Comparison of ENCODE assay signal across 18 cellular contexts in the genomic region with DNA sequence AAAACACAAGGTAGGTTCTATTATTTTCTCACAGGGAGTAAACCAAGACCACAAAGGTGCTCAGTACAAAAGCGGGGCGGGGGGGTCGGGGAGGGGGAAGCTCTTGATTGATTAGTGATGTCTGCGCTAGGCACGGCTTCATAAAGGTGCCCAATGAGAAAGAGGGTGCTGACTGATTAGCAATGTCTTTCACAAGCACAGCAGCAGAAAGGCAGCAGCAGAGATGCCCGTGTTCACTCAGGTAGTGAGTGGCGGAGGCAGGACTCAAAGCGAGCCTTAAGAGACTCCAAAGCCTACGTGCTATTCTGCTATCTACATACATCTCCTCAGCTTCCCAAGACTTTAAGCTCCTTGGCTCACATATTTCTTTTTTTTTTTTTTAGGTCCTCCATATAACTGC. TPM values are rescaled to one million over a fixed set of nuclear protein-coding genes. Genes with fewer than 3 reads are reported as not detected.
DNase-seq lines count a peak whose midpoint lies in the region; ATAC-seq and TF ChIP-seq lines count a peak whose summit lies in the region.
"Had no signal": no experiment of that assay in that cellular context is flagged by ENCODE, and none has a peak within 500 bp of the region (broad histone marks: within the 10 kb centered on the region; RNA-seq: fewer than 3 reads in every experiment).

No MANE protein-coding gene starts in this region.

- peak overlapping the region; percentile 75 for H3K27ac Mint-ChIP-seq in activated naive CD8-positive, alpha-beta T cell
- no peak overlapping the region for H3K27ac Mint-ChIP-seq in activated naive CD8-positive, alpha-beta T cell treated with anti-CD3 and anti-CD28 coated beads for 36 hours
- peak overlapping the region; percentile 28 for H3K27ac Mint-ChIP-seq in memory B cell

- no peak for ATAC-seq in memory B cell (ENCODE audit: low read depth)
- ATAC-seq in HG02571 (IDR thresholded peaks at IDR 0.05; ENCODE audit: unreplicated experiment), result no peak
- ATAC-seq: Right ventricle myocardium inferior had no signal

- no peaks in the 10 kb centered on the region for H3F3A ChIP-seq in OCI-LY1 (ENCODE audit: insufficient read depth, low read length)

- H3K4me3 Mint-ChIP-seq in activated naive CD8-positive, alpha-beta T cell, result no peak overlapping the region
- H3K4me3 Mint-ChIP-seq in activated naive CD8-positive, alpha-beta T cell treated with anti-CD3 and anti-CD28 coated beads for 36 hours, result no peak overlapping the region
- no peak overlapping the region for H3K4me3 Mint-ChIP-seq in memory B cell

- H3K27me3 Mint-ChIP-seq in activated naive CD8-positive, alpha-beta T cell, result no peaks in the 10 kb centered on the region
- H3K27me3 Mint-ChIP-seq in activated naive CD8-positive, alpha-beta T cell treated with anti-CD3 and anti-CD28 coated beads for 36 hours, result no peaks in the 10 kb centered on the region
- no peaks in the 10 kb centered on the region for H3K27me3 Mint-ChIP-seq in memory B cell

- peaks cover 64% of the 10 kb centered on the region for H3K4me1 ChIP-seq in OCI-LY1 (ENCODE audit: insufficient read depth, low read length, severe bottlenecking)

- H3K9me3 Mint-ChIP-seq in activated naive CD8-positive, alpha-beta T cell (ENCODE audit: low read depth), result no peaks in the 10 kb centered on the region
- no peaks in the 10 kb centered on the region for H3K9me3 Mint-ChIP-seq in activated naive CD8-positive, alpha-beta T cell treated with anti-CD3 and anti-CD28 coated beads for 36 hours
- H3K9me3 Mint-ChIP-seq in memory B cell, result no peaks in the 10 kb centered on the region

- peak overlapping the region; percentile 64 for H3K27ac ChIP-seq in OCI-LY1 (ENCODE audit: low read depth, low read length, poor library complexity, severe bottlenecking)
- H3K27ac ChIP-seq: BLaER1 treated with 17β-estradiol and CSF1 and Interleukin-3, amounts not matched to agents 10 nM and 100 nM; GM23248 had no signal

- H3K9ac ChIP-seq in OCI-LY1 (ENCODE audit: low read length), result no peak overlapping the region
- H3K9ac ChIP-seq: BLaER1 treated with 17β-estradiol and CSF1 and Interleukin-3, amounts not matched to agents 10 nM and 100 nM; GM23248 had no signal

- no peaks in the 10 kb centered on the region for H3K9me3 ChIP-seq in OCI-LY1 (ENCODE audit: low read length)
- H3K9me3 ChIP-seq: BLaER1 treated with 17β-estradiol and CSF1 and Interleukin-3, amounts not matched to agents 10 nM and 100 nM; Caco-2 had no signal

- TF ChIP-seq CTCF in OCI-LY1 (IDR thresholded peaks at IDR 0.05; ENCODE audit: low read length), result no peak

- peak overlapping the region; percentile 21; the same call in 1 of the 2 replicates for H3K4me2 ChIP-seq in OCI-LY1 (ENCODE audit: low read length)
- H3K4me2 ChIP-seq: BLaER1 treated with 17β-estradiol and CSF1 and Interleukin-3, amounts not matched to agents 10 nM and 100 nM had no signal

- H3K79me2 ChIP-seq in OCI-LY1 (ENCODE audit: insufficient read depth, low read length), result no peaks in the 10 kb centered on the region

- H3K27me3 ChIP-seq in OCI-LY1 (ENCODE audit: insufficient read depth, low read length), result no peaks in the 10 kb centered on the region
- H3K27me3 ChIP-seq: BLaER1 treated with 17β-estradiol and CSF1 and Interleukin-3, amounts not matched to agents 10 nM and 100 nM had no signal

- peaks cover 16% of the 10 kb centered on the region for H3K36me3 Mint-ChIP-seq in activated naive CD8-positive, alpha-beta T cell
- peaks cover 50% of the 10 kb centered on the region for H3K36me3 Mint-ChIP-seq in activated naive CD8-positive, alpha-beta T cell treated with anti-CD3 and anti-CD28 coated beads for 36 hours
- H3K36me3 Mint-ChIP-seq in memory B cell, result peaks cover 22% of the 10 kb centered on the region

- no peak for DNase-seq in activated naive CD8-positive, alpha-beta T cell treated with anti-CD3 and anti-CD28 coated beads for 36 hours
- DNase-seq in memory B cell (ENCODE audit: low spot score in 2 of 2) (no peak), NCI-H2227 treated with DMSO at 0.1 percent for 48 hours (lab: John Stamatoyannopoulos, UW) (no peak), T-helper 9 cell (no peak)
- DNase-seq: Caco-2, GDM1, GM23248, HCEC 1CT, IMR-90, NCI-H1092 treated with DMSO at 0.1 percent for 48 hours, NCI-H146, NCI-H2029 treated with DMSO at 0.1 percent for 48 hours, NCI-H2171 treated with DMSO at 0.1 percent for 48 hours had no signal

- H4K20me1 ChIP-seq in OCI-LY1 (ENCODE audit: insufficient read depth, low read length), result no peaks in the 10 kb centered on the region
- H4K20me1 ChIP-seq: BLaER1 treated with 17β-estradiol and CSF1 and Interleukin-3, amounts not matched to agents 10 nM and 100 nM had no signal

- peaks cover 57% of the 10 kb centered on the region for H3K4me1 Mint-ChIP-seq in activated naive CD8-positive, alpha-beta T cell (ENCODE audit: low read depth)
- H3K4me1 Mint-ChIP-seq in activated naive CD8-positive, alpha-beta T cell treated with anti-CD3 and anti-CD28 coated beads for 36 hours, result peaks cover 55% of the 10 kb centered on the region
- peaks cover 39% of the 10 kb centered on the region for H3K4me1 Mint-ChIP-seq in memory B cell

- H2AFZ ChIP-seq in OCI-LY1 (ENCODE audit: low read length), result no peak overlapping the region
- H2AFZ ChIP-seq: GM23248 had no signal

- no peaks in the 10 kb centered on the region for H3K9me2 ChIP-seq in OCI-LY1 (ENCODE audit: low read depth, low read length)

- H3K4me3 ChIP-seq in OCI-LY1 (ENCODE audit: low read depth, low read length, poor library complexity, severe bottlenecking), result no peak overlapping the region
- H3K4me3 ChIP-seq: BLaER1 treated with 17β-estradiol and CSF1 and Interleukin-3, amounts not matched to agents 10 nM and 100 nM; GM23248 had no signal

- H3K36me3 ChIP-seq in OCI-LY1 (ENCODE audit: insufficient read depth, low read length), result peaks cover 43% of the 10 kb centered on the region

RNA-seq across cellular contexts. Expression of a gene that starts 20.3 kb away (rescaled TPM):
- total RNA-seq in activated naive CD8-positive, alpha-beta T cell treated with anti-CD3 and anti-CD28 coated beads for 36 hours, result 10 to 100 TPM; 31.0 to 31.7 TPM
